ENCODE assay signal across 8 cellular contexts in the genomic region with DNA sequence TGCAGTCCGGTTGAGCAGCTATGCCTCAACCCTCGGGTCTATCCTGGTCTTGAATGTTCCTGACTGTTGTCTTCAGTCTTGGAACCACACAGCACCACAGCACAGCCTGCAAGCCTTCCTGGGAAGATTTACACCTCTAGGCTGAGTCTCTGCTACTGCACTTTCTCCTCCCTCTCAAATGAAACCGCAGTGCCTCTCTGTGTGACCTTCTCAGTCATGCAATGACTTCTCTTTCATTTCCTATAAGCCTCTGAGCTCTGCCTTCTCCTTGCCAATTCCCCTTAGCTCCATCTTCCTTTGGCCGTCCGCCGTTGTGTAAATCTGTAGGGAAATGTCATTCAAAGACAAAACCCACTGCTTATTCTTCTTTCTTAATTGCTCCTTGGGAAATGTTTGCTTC.
DNase-seq lines count a peak whose midpoint lies in the region; ATAC-seq and TF ChIP-seq lines count a peak whose summit lies in the region.
"Not testable (repeated sequence)": the region's sequence is repeated elsewhere in the genome, so short reads cannot be mapped to it uniquely, and the experiment has no call there.

No MANE protein-coding gene starts in this region.

- peak; percentile 81 for ATAC-seq in GM18505 (IDR thresholded peaks at IDR 0.05; ENCODE audit: unreplicated experiment)
- peak; percentile 84 for ATAC-seq in GM21381 (IDR thresholded peaks at IDR 0.05; ENCODE audit: unreplicated experiment)
- peak; percentile 97 for ATAC-seq in HG02884 (IDR thresholded peaks at IDR 0.05; ENCODE audit: unreplicated experiment)
- peak; percentile 74 for ATAC-seq in HG03565 (IDR thresholded peaks at IDR 0.05; ENCODE audit: unreplicated experiment)
- ATAC-seq in activated CD4-positive, CD25-positive, alpha-beta regulatory T cell treated with anti-CD3 and anti-CD28 coated beads, Interleukin-2, amount 50 U/mL, for 24 hours = peak; percentile 96 to 98
- ATAC-seq in left lung = peak; percentile 64

- intact Hi-C loops in left lung (cut with DNase I) = not testable (repeated sequence)

- TF ChIP-seq CTCF in left lung (IDR thresholded peaks at IDR 0.05) = not testable (repeated sequence)

- not testable (repeated sequence) for H3K27me3 ChIP-seq in left lung

- peak; percentile 5 for DNase-seq in astrocyte of the hippocampus (ENCODE audit: low read depth, low spot score)
- not testable (repeated sequence) for DNase-seq in left lung
- peak; percentile 3 for DNase-seq in stromal cell of bone marrow (ENCODE audit: low read depth)

- TF ChIP-seq POLR2A in GM18505 (IDR thresholded peaks at IDR 0.05; ENCODE audit: borderline replicate concordance, extremely low read depth, insufficient read depth, insufficient read length) = not testable (repeated sequence)

- not testable (repeated sequence) for H3K36me3 ChIP-seq in left lung

- H3K4me1 ChIP-seq in left lung = not testable (repeated sequence)

- H3K27ac ChIP-seq in left lung = not testable (repeated sequence)

- not testable (repeated sequence) for H3K9me3 ChIP-seq in left lung

- H3K4me3 ChIP-seq in left lung = not testable (repeated sequence)
